30 cellular contexts compared by ENCODE assay signal in the genomic region with DNA sequence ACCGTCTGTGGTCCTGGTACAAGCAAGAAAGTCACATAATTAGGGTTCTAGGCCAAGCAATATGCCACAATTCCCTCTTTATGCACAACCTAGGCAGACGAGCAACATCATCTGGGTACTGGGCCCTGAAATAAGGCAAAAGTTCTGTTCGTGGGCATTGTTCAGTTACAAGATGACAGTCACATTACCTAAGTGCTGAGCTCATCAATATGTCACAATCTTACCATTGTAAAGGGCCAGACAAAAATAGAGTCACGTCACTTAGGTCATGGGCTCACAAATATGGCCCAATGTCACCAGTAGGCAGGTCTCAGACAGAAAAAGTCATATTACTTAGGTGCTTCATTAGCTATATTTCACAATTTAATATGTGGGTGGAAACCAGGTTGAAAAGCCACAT.
"Had no signal": no experiment of that assay in that cellular context is flagged by ENCODE, and none has a peak within 500 bp of the region (broad histone marks: within the 10 kb centered on the region; RNA-seq: fewer than 3 reads in every experiment).

No MANE protein-coding gene starts in this region.

- H3K27ac ChIP-seq: neural progenitor cell, ovary, parathyroid adenoma, psoas muscle, spleen, suprapubic skin, testis, tibial artery, transverse colon, upper lobe of right lung, uterus had no signal

- H3K9me3 ChIP-seq: ovary, psoas muscle, spleen, suprapubic skin, testis, tibial artery, transverse colon, upper lobe of right lung, uterus had no signal

- H3K27me3 ChIP-seq: neural progenitor cell, ovary, spleen, suprapubic skin, testis, tibial artery, transverse colon, upper lobe of right lung, uterus had no signal

- H3K4me1 Mint-ChIP-seq: natural killer cell; nephron; neural progenitor cell; stimulated activated memory B cell treated with anti-CD40 and anti-IgM and Interleukin-4, amounts not matched to agents 10 μg/mL and 1 μg/mL and 100 μg/mL, for 72 hours; stimulated activated naive CD8-positive, alpha-beta T cell treated with anti-CD3 and anti-CD28 coated beads, Interleukin-15, amount 100 ng/mL, for 72 hours had no signal

- H3K27me3 Mint-ChIP-seq: progenitor cell of endocrine pancreas; stimulated activated memory B cell treated with anti-CD40 and anti-IgM and Interleukin-4, amounts not matched to agents 10 μg/mL and 1 μg/mL and 100 μg/mL, for 72 hours; stimulated activated naive CD8-positive, alpha-beta T cell treated with anti-CD3 and anti-CD28 coated beads, Interleukin-15, amount 100 ng/mL, for 72 hours; type B pancreatic cell had no signal

- H3K9me3 Mint-ChIP-seq: natural killer cell; nephron; neural progenitor cell; stimulated activated memory B cell treated with anti-CD40 and anti-IgM and Interleukin-4, amounts not matched to agents 10 μg/mL and 1 μg/mL and 100 μg/mL, for 72 hours; stimulated activated naive CD8-positive, alpha-beta T cell treated with anti-CD3 and anti-CD28 coated beads, Interleukin-15, amount 100 ng/mL, for 72 hours; type B pancreatic cell had no signal

- DNase-seq: natural killer cell; occipital lobe; ovary; psoas muscle; right cardiac atrium; spleen; stimulated activated CD4-positive, alpha-beta T cell treated with anti-CD3 and anti-CD28 coated beads, Interleukin-12 subunit alpha, Interleukin-12 subunit beta, amount 100 ng/mL, for 4 hours; stimulated activated CD4-positive, alpha-beta T cell treated with anti-CD3 and anti-CD28 coated beads, Interleukin-1b, Interleukin-23, amount 100 ng/mL, for 48 hours; stimulated activated CD4-positive, alpha-beta T cell treated with anti-CD3 and anti-CD28 coated beads, Interleukin-4, amount 100 ng/mL, for 1 hour; stimulated activated CD4-positive, alpha-beta T cell treated with anti-CD3 and anti-CD28 coated beads, Interleukin-4, amount 100 ng/mL, for 4 hours; stimulated activated CD8-positive, alpha-beta memory T cell treated with anti-CD3 and anti-CD28 coated beads, Interleukin-4, amount 100 ng/mL, for 48 hours; stimulated activated naive CD4-positive, alpha-beta T cell; stimulated activated naive CD8-positive, alpha-beta T cell treated with anti-CD3 and anti-CD28 coated beads, Interleukin-15, amount 100 ng/mL, for 72 hours; stimulated activated naive CD8-positive, alpha-beta T cell treated with anti-CD3 and anti-CD28 coated beads, Interleukin-15, Interleukin-2, amounts not matched to agents 100 U/mL and 50 U/mL, for 24 hours; substantia nigra; testis; tibial artery; transverse colon; upper lobe of right lung; uterus had no signal

- H3K4me3 ChIP-seq: neural progenitor cell, ovary, psoas muscle, skin epidermis, smooth muscle cell, spleen, suprapubic skin, testis, tibial artery, transverse colon, upper lobe of right lung, uterus had no signal

- H3K36me3 Mint-ChIP-seq: natural killer cell; neural progenitor cell; stimulated activated memory B cell treated with anti-CD40 and anti-IgM and Interleukin-4, amounts not matched to agents 10 μg/mL and 1 μg/mL and 100 μg/mL, for 72 hours; type B pancreatic cell had no signal

- H3K27ac Mint-ChIP-seq: natural killer cell; nephron; neural progenitor cell; progenitor cell of endocrine pancreas; stimulated activated memory B cell treated with anti-CD40 and anti-IgM and Interleukin-4, amounts not matched to agents 10 μg/mL and 1 μg/mL and 100 μg/mL, for 72 hours; stimulated activated naive CD8-positive, alpha-beta T cell treated with anti-CD3 and anti-CD28 coated beads, Interleukin-15, amount 100 ng/mL, for 72 hours; type B pancreatic cell had no signal

- H2AFZ ChIP-seq: neural progenitor cell, parathyroid adenoma had no signal

- H3K9ac ChIP-seq: neural progenitor cell, parathyroid adenoma had no signal

- H3K4me3 Mint-ChIP-seq: natural killer cell; nephron; neural progenitor cell; stimulated activated memory B cell treated with anti-CD40 and anti-IgM and Interleukin-4, amounts not matched to agents 10 μg/mL and 1 μg/mL and 100 μg/mL, for 72 hours; stimulated activated naive CD8-positive, alpha-beta T cell treated with anti-CD3 and anti-CD28 coated beads, Interleukin-15, amount 100 ng/mL, for 72 hours; type B pancreatic cell had no signal

- H3K4me1 ChIP-seq: neural progenitor cell, parathyroid adenoma, psoas muscle, spleen, suprapubic skin, testis, tibial artery, transverse colon, upper lobe of right lung, uterus had no signal

- H3K4me2 ChIP-seq: neural progenitor cell, smooth muscle cell had no signal

- ATAC-seq: natural killer cell; psoas muscle; right cardiac atrium; sciatic nerve; stimulated activated memory B cell treated with anti-CD40 and anti-IgM and Interleukin-4, amounts not matched to agents 10 μg/mL and 1 μg/mL and 100 μg/mL, for 72 hours; stimulated activated naive CD8-positive, alpha-beta T cell treated with anti-CD3 and anti-CD28 coated beads, Interleukin-15, amount 100 ng/mL, for 72 hours; stimulated activated naive CD8-positive, alpha-beta T cell treated with anti-CD3 and anti-CD28 coated beads, Interleukin-15, Interleukin-2, amounts not matched to agents 100 U/mL and 50 U/mL, for 24 hours; upper lobe of right lung had no signal

- H3K79me2 ChIP-seq: parathyroid adenoma had no signal

- H3K36me3 ChIP-seq: neural progenitor cell, ovary, spleen, suprapubic skin, tibial artery, transverse colon, upper lobe of right lung, uterus had no signal
